8 cellular contexts compared by ENCODE assay signal in genomic region chr11:10751581-10751940, GRCh38. TPM values are rescaled to one million over a fixed set of nuclear protein-coding genes. Genes with fewer than 3 reads are reported as not detected.
A peak's percentile ranks its signal among the peaks of the same experiment; 100 is the strongest.
DNase-seq lines count a peak whose midpoint lies in the region; ATAC-seq, FAIRE-seq and TF ChIP-seq lines count a peak whose summit lies in the region.

No MANE protein-coding gene starts in this region.

- H3K27me3 ChIP-seq in OCI-LY3 (ENCODE audit: low read depth, low read length) (no peaks in the 10 kb centered on the region), endothelial cell of umbilical vein (ENCODE audit: control insufficient read depth in 2 of 2, insufficient read depth in 2 of 2, low read length in 2 of 2) (no peaks in the 10 kb centered on the region)

- H3K4me3 ChIP-seq in AG04449 (ENCODE audit: low read depth, low read length) (peak overlapping the region; percentile 68), OCI-LY3 (ENCODE audit: low read length) (peak overlapping the region; percentile 96), endothelial cell of umbilical vein (replicated peaks in 1 of 3; ENCODE audit: insufficient read depth in 1 of 3, low read depth in 1 of 3, low read length in 3 of 3) (peak overlapping the region; percentile 79 to 99 (median 92))

- H2AFZ ChIP-seq in OCI-LY3 (ENCODE audit: low read depth, low read length) (peak overlapping the region; percentile 97), endothelial cell of umbilical vein (ENCODE audit: low read depth, low read length) (peak overlapping the region; percentile 84)

- H3K27me3 Mint-ChIP-seq in natural killer cell (ENCODE audit: low read depth in 2 of 2), result no peaks in the 10 kb centered on the region

- H3K9me3 Mint-ChIP-seq in natural killer cell, result no peaks in the 10 kb centered on the region

- H3K9ac ChIP-seq in OCI-LY3 (ENCODE audit: low read length), result peak overlapping the region; percentile 77
- H3K9ac ChIP-seq in endothelial cell of umbilical vein (replicated peaks; ENCODE audit: extremely low read depth, insufficient read depth, low read length), result peak overlapping the region; percentile 90

- POLR2A ChIA-PET in AG04449 (lab: Yijun Ruan, JAX), result interaction anchor here (0.9 to 1.3 kb wide), 2 partner anchors 58 to 443 kb away, joined by 3 to 4 read pairs; no protein-coding TSS in a partner anchor
- POLR2A ChIA-PET in endothelial cell of umbilical vein (lab: Charles Lee), result interaction anchor here (0.8 kb wide), 1 partner anchor 426 kb away, joined by 3 read pairs; no protein-coding TSS in a partner anchor

- H3K9me1 ChIP-seq in endothelial cell of umbilical vein (replicated peaks; ENCODE audit: control insufficient read depth, extremely low read depth, insufficient read depth, low read length), result no peaks in the 10 kb centered on the region

- H3K27ac ChIP-seq in OCI-LY3 (ENCODE audit: low read length) (peak overlapping the region; percentile 71), endothelial cell of umbilical vein (ENCODE audit: insufficient read depth, low read depth, low read length) (peak overlapping the region; percentile 59)

- CTCF ChIA-PET in AG04449 (lab: Yijun Ruan, JAX) (interaction anchor here (1.3 to 1.7 kb wide), 3 partner anchors 211 to 1036 kb away, joined by 3 to 4 read pairs (median 4); partner anchors contain the start of gene RNF141), endothelial cell of umbilical vein (lab: Charles Lee) (interaction anchor here (1.0 to 1.3 kb wide), 2 partner anchors 12 to 19 kb away, joined by 5 read pairs; no protein-coding TSS in a partner anchor)

- H3K4me2 ChIP-seq in OCI-LY3 (ENCODE audit: low read length) (peak overlapping the region; percentile 95), endothelial cell of umbilical vein (ENCODE audit: insufficient read depth, low read length) (peak overlapping the region; percentile 98)

- H3K36me3 ChIP-seq in OCI-LY3 (replicated peaks; ENCODE audit: low read depth, low read length) (peaks cover 15% of the 10 kb centered on the region), endothelial cell of umbilical vein (ENCODE audit: control insufficient read depth in 2 of 2, extremely low read depth in 1 of 2, insufficient read depth in 2 of 2, low read length in 2 of 2) (peaks cover 0 to 12% of the 10 kb centered on the region in 2 experiments)

- H3K36me3 Mint-ChIP-seq in natural killer cell, result no peaks in the 10 kb centered on the region

- intact Hi-C loops in endothelial cell of umbilical vein (cut with micrococcal nuclease) (no loop called here), natural killer cell (cut with micrococcal nuclease) (loop anchor here (1.0 to 2.0 kb wide), 2 partner anchors 8 to 57 kb away; partner anchors contain the start of gene EIF4G2)

- no peak for FAIRE-seq in endothelial cell of umbilical vein (lab: Jason Lieb, UNC)

- TF ChIP-seq CTCF in AG04449 (IDR thresholded peaks at IDR 0.05; ENCODE audit: insufficient read depth, low read length, missing control alignments), result no peak
- TF ChIP-seq CTCF in OCI-LY3 (IDR thresholded peaks at IDR 0.05; ENCODE audit: low read depth, low read length), result no peak
- TF ChIP-seq CTCF in endothelial cell of umbilical vein (IDR thresholded peaks at IDR 0.05; ENCODE audit: extremely low read depth in 1 of 2, insufficient read depth in 1 of 2, low read depth in 1 of 2, low read length in 2 of 2), result no peak
- TF ChIP-seq CTCF in natural killer cell (IDR thresholded peaks at IDR 0.05), result no peak

- H3K4me3 Mint-ChIP-seq in natural killer cell, result peak overlapping the region; percentile 94

- H3K4me1 ChIP-seq in OCI-LY3 (ENCODE audit: low read length) (peaks cover 7% of the 10 kb centered on the region), endothelial cell of umbilical vein (ENCODE audit: control insufficient read depth, extremely low read depth, insufficient read depth, low read length) (peaks cover 13% of the 10 kb centered on the region)

- TF ChIP-seq POLR2A in endothelial cell of umbilical vein (IDR thresholded peaks at IDR 0.05; ENCODE audit: low read depth, low read length), result no peak

- ATAC-seq in GM19372 (IDR thresholded peaks at IDR 0.05; ENCODE audit: low read depth, unreplicated experiment) (peak; percentile 20), natural killer cell (peak in 2 of 3 donors; percentile 14 to 28)

- H3K9me3 ChIP-seq in OCI-LY3 (ENCODE audit: insufficient read depth, low read length) (no peaks in the 10 kb centered on the region), endothelial cell of umbilical vein (replicated peaks; ENCODE audit: control insufficient read depth, insufficient read depth, low read length) (no peaks in the 10 kb centered on the region)

- dilution Hi-C loops in endothelial cell of umbilical vein (cut with MboI; ENCODE audit: extremely low pct_ligation_motif_present, low sequenced_read_pairs), result no loop called here

- TSS peak; percentile 35 for BruUV-seq in endothelial cell of umbilical vein (replicated peaks; lab: Mats Ljungman, UMichigan)

- peaks cover 17 to 23% of the 10 kb centered on the region in 2 donors for H3K4me1 Mint-ChIP-seq in natural killer cell

- peak overlapping the region; percentile 85 to 89 for H3K27ac Mint-ChIP-seq in natural killer cell

- H3K79me2 ChIP-seq in OCI-LY3 (ENCODE audit: low read length), result peaks cover 14% of the 10 kb centered on the region
- peaks cover 19% of the 10 kb centered on the region for H3K79me2 ChIP-seq in endothelial cell of umbilical vein (ENCODE audit: control insufficient read depth, insufficient read depth, low read length)

- DNase-seq in AG04449 (ENCODE audit: low read depth, low spot score) (no peak), endothelial cell of umbilical vein (ENCODE audit: low read depth, low spot score) (no peak), natural killer cell (no peak), glomerular visceral epithelial cell (ENCODE audit: extremely low spot score) (no peak), hypothalamus (lab: John Stamatoyannopoulos, UW) (no peak), occipital lobe (lab: John Stamatoyannopoulos, UW) (no peak)

- no peaks in the 10 kb centered on the region for H4K20me1 ChIP-seq in OCI-LY3 (ENCODE audit: insufficient read depth, low read length)
- H4K20me1 ChIP-seq in endothelial cell of umbilical vein (replicated peaks; ENCODE audit: control insufficient read depth, extremely low read depth, insufficient read depth, low read length), result peaks cover 3% of the 10 kb centered on the region

TF ChIP-seq in endothelial cell of umbilical vein, 7 proteins besides CTCF, POLR2A, EP300 and RAD21:
- TF ChIP-seq MYC (IDR thresholded peaks at IDR 0.05; ENCODE audit: low read depth, low read length) (no peak), POLR2AphosphoS5 (IDR thresholded peaks at IDR 0.05; ENCODE audit: insufficient read depth, low read depth, low read length) (no peak), JUN (IDR thresholded peaks at IDR 0.05; ENCODE audit: borderline replicate concordance, insufficient read depth, insufficient read length, low read depth) (no peak), GATA2 (IDR thresholded peaks at IDR 0.05; ENCODE audit: insufficient read depth, insufficient read length, low read depth, low read length) (no peak)

RNA-seq across cellular contexts. Expression of gene CTR9, which starts 0.5 kb away (rescaled TPM):
- total RNA-seq in endothelial cell of umbilical vein (33.2 and 33.4 TPM in 2 replicates), natural killer cell (10 to 100 TPM; 30.6 to 47.3 (median 38.0) TPM), occipital lobe (36.8 TPM)
- 5.2 and 7.5 TPM in 2 replicates for polyA plus RNA-seq in endothelial cell of umbilical vein
- polyA plus RNA-seq in endothelial cell of umbilical vein (2011; cell fraction: cytosol; rRNA removed), result 10.9 and 11.2 TPM in 2 replicates
- polyA plus RNA-seq in endothelial cell of umbilical vein (2011; cell fraction: nucleus; rRNA removed), result 14.0 and 15.3 TPM in 2 replicates
- polyA plus RNA-seq in endothelial cell of umbilical vein (2012), result 26.9 and 36.9 TPM in 2 replicates
- 19.1 and 23.8 TPM in 2 replicates for polyA minus RNA-seq in endothelial cell of umbilical vein
- 12.9 TPM for polyA minus RNA-seq in endothelial cell of umbilical vein (2011; cell fraction: cytosol; rRNA and poly(A)+ RNA removed)
- 13.6 and 14.6 TPM in 2 replicates for polyA minus RNA-seq in endothelial cell of umbilical vein (2011; cell fraction: nucleus; rRNA and poly(A)+ RNA removed)

RNA-seq across cellular contexts. Expression of gene EIF4G2, which starts 57.2 kb away (rescaled TPM):
- total RNA-seq in endothelial cell of umbilical vein (1,175 and 1,194 TPM in 2 replicates), natural killer cell (100 to 1,000 TPM; 718 to 820 (median 751) TPM), occipital lobe (1,024 TPM)
- 297 and 382 TPM in 2 replicates for polyA plus RNA-seq in endothelial cell of umbilical vein
- 501 and 523 TPM in 2 replicates for polyA plus RNA-seq in endothelial cell of umbilical vein (2011; cell fraction: cytosol; rRNA removed)
- 787 and 812 TPM in 2 replicates for polyA plus RNA-seq in endothelial cell of umbilical vein (2011; cell fraction: nucleus; rRNA removed)
- polyA plus RNA-seq in endothelial cell of umbilical vein (2012), result 602 and 1,003 TPM in 2 replicates
- polyA minus RNA-seq in endothelial cell of umbilical vein, result 667 and 874 TPM in 2 replicates
- 684 TPM for polyA minus RNA-seq in endothelial cell of umbilical vein (2011; cell fraction: cytosol; rRNA and poly(A)+ RNA removed)
- polyA minus RNA-seq in endothelial cell of umbilical vein (2011; cell fraction: nucleus; rRNA and poly(A)+ RNA removed), result 739 and 871 TPM in 2 replicates

RNA-seq across cellular contexts. Expression of gene IRAG1, which starts 58.0 kb away (rescaled TPM):
- total RNA-seq in endothelial cell of umbilical vein (0.35 and 0.38 TPM in 2 replicates), natural killer cell (under 1 TPM in 2 of 3 donors, not detected in 1; 0.50 to 0.54 TPM), occipital lobe (1.4 TPM)
- 0.22 and 0.24 TPM in 2 replicates for polyA plus RNA-seq in endothelial cell of umbilical vein
- 0.17 TPM in 2 replicates for polyA plus RNA-seq in endothelial cell of umbilical vein (2011; cell fraction: cytosol; rRNA removed)
- polyA plus RNA-seq in endothelial cell of umbilical vein (2011; cell fraction: nucleus; rRNA removed), result 0.22 and 0.29 TPM in 2 replicates
- polyA plus RNA-seq in endothelial cell of umbilical vein (2012), result 0.74 and 1.0 TPM in 2 replicates
- polyA minus RNA-seq in endothelial cell of umbilical vein, result 0.59 and 0.70 TPM in 2 replicates
- polyA minus RNA-seq in endothelial cell of umbilical vein (2011; cell fraction: cytosol; rRNA and poly(A)+ RNA removed), result not detected
- polyA minus RNA-seq in endothelial cell of umbilical vein (2011; cell fraction: nucleus; rRNA and poly(A)+ RNA removed), result 0.24 and 0.34 TPM in 2 replicates
